Comparison of ENCODE assay signal across 17 cellular contexts in the genomic region with DNA sequence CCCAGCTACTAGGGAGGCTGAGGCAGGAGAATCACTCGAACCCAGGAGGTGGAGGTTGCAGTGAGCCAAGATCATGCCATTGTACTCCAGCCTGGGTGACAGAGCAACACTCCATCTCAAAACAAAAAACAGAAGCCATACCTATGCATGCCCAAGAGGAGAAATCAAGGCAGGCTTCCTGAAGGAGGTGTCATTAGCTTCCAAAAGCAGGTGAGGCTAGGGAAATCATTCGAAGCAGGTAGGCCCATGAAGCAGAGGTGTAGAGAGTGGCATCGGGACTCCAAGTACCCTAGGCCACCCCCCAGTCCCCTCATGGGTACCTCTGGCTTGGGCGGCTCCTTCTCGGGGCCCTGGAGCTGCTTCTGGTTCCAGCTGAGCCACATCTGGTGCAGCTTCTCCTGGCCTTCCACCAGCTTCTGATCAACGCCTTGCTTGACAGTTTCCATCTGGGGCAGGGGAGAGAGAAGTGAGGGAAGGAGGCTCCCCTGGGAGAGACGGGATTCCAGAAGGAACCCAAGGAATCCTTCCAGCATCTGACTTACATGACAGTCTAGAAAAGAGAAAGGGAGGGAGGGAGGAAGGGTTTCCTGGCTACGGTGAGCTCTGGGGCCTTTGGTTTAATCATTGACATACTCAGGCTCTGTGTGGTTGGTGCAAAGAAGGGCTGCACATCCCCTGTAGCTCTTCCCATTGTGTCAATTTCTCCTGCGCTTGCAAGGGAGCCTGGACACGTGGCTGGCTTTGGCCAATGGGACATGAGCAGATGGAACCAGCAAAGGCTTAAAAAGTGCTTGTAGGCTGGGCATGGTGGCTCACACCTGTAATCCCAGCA. TPM values are rescaled to one million over a fixed set of nuclear protein-coding genes. Genes with fewer than 3 reads are reported as not detected.
DNase-seq lines count a peak whose midpoint lies in the region; TF ChIP-seq lines count a peak whose summit lies in the region.
"Had no signal": no experiment of that assay in that cellular context is flagged by ENCODE, and none has a peak within 500 bp of the region (broad histone marks: within the 10 kb centered on the region; RNA-seq: fewer than 3 reads in every experiment).

No MANE protein-coding gene starts in this region.

- no peak overlapping the region for H3K4me2 ChIP-seq in OCI-LY7 (ENCODE audit: low read length)

- no peaks in the 10 kb centered on the region for H3K79me2 ChIP-seq in OCI-LY7 (ENCODE audit: insufficient read depth, low read depth, low read length)

- H3K9me2 ChIP-seq in OCI-LY7 (ENCODE audit: insufficient read depth, low read length), result no peaks in the 10 kb centered on the region

- peak; percentile 55 for DNase-seq in AG08395 (ENCODE audit: low spot score)
- no peak for DNase-seq in OCI-LY7 (ENCODE audit: low spot score)
- DNase-seq in fibroblast of the aortic adventitia (ENCODE audit: low read depth), result peak; percentile 69
- peak; percentile 23 for DNase-seq in mucosa of gallbladder (ENCODE audit: low spot score)
- no peak for DNase-seq in OCI-M2 (lab: John Stamatoyannopoulos, UW; ENCODE audit: unreplicated experiment)
- DNase-seq in NCI-H187 treated with DMSO at 0.1 percent for 48 hours (lab: John Stamatoyannopoulos, UW), result no peak
- no peak for DNase-seq in activated naive CD4-positive, alpha-beta T cell (lab: John Stamatoyannopoulos, UW)
- DNase-seq in NCI-H1694 treated with DMSO at 0.1 percent for 48 hours (lab: John Stamatoyannopoulos, UW), result no peak
- DNase-seq: activated CD8-positive, alpha-beta T cell treated with anti-CD3 and anti-CD28 coated beads, Interleukin-2, amount 10 ng/mL, durations not matched to agents 7 days and 5 days; activated effector memory CD4-positive, alpha-beta T cell treated with Interleukin-2 at 50 U/mL for 16 hours; NCI-H1048; NCI-H2171 treated with DMSO at 0.1 percent for 48 hours; nucleus accumbens; stimulated activated CD4-positive, alpha-beta T cell treated with anti-CD3 and anti-CD28 coated beads, Interleukin-12 subunit alpha, Interleukin-12 subunit beta, amount 100 ng/mL, for 4 hours; substantia nigra had no signal

- peaks cover 89% of the 10 kb centered on the region for H3K36me3 ChIP-seq in OCI-LY7 (ENCODE audit: insufficient read depth, low read length)

- H2AFZ ChIP-seq in OCI-LY7 (ENCODE audit: low read length), result no peak overlapping the region

- peak overlapping the region; percentile 3 for H3K27ac ChIP-seq in OCI-LY7 (ENCODE audit: low read depth, low read length, poor library complexity, severe bottlenecking)

- H3K4me1 ChIP-seq in OCI-LY7 (ENCODE audit: insufficient read depth, low read length, poor library complexity, severe bottlenecking), result peaks cover 38% of the 10 kb centered on the region

- H3K4me3 ChIP-seq in OCI-LY7 (ENCODE audit: low read depth, low read length, poor library complexity, severe bottlenecking) (no peak overlapping the region), fibroblast of the aortic adventitia (ENCODE audit: low read depth, low read length) (no peak overlapping the region)

- BruUV-seq in OCI-LY7 (replicated peaks; lab: Mats Ljungman, UMichigan), result no TSS peak

- CTCF ChIA-PET in OCI-LY7 (lab: Charles Lee; ENCODE audit: unreplicated experiment), result no interaction called here

- intact Hi-C loops in OCI-LY7 (cut with micrococcal nuclease; ENCODE audit: unreplicated experiment), result no loop called here

- no peaks in the 10 kb centered on the region for H3K9me3 ChIP-seq in OCI-LY7 (ENCODE audit: low read length)

- TF ChIP-seq CTCF in OCI-LY7 (conservative IDR thresholded peaks at IDR 0.05; ENCODE audit: low read length) (no peak), fibroblast of the aortic adventitia (IDR thresholded peaks at IDR 0.05; ENCODE audit: insufficient read depth, low read length) (no peak)

- no peaks in the 10 kb centered on the region for H4K20me1 ChIP-seq in OCI-LY7 (ENCODE audit: insufficient read depth, low read length)

- POLR2A ChIA-PET in OCI-LY7 (lab: Charles Lee), result no interaction called here

RNA-seq across cellular contexts. Expression of a gene that starts 13.1 kb away (rescaled TPM):
- 4.9 and 6.8 TPM in 2 replicates for total RNA-seq in OCI-LY7 (2014; rRNA removed; shearing (Covaris generic))
- total RNA-seq in OCI-LY7 (2022) (26.7 and 28.9 TPM in 2 replicates), fibroblast of the aortic adventitia (ENCODE audit: low replicate concordance) (0.65 and 3.2 TPM in 2 replicates), mucosa of gallbladder (26.8 TPM)

RNA-seq across cellular contexts. Expression of a gene that starts 22.9 kb away (rescaled TPM):
- 81.3 and 95.7 TPM in 2 replicates for total RNA-seq in OCI-LY7 (2014; rRNA removed; shearing (Covaris generic))
- total RNA-seq in OCI-LY7 (2022) (115 TPM in 2 replicates), fibroblast of the aortic adventitia (ENCODE audit: low replicate concordance) (88.1 and 227 TPM in 2 replicates), mucosa of gallbladder (60.2 TPM)

RNA-seq across cellular contexts. Expression of a gene that starts 53.0 kb away (rescaled TPM):
- 11.5 and 17.5 TPM in 2 replicates for total RNA-seq in OCI-LY7 (2014; rRNA removed; shearing (Covaris generic))
- total RNA-seq in OCI-LY7 (2022) (14.3 and 15.8 TPM in 2 replicates), fibroblast of the aortic adventitia (ENCODE audit: low replicate concordance) (5.8 and 8.8 TPM in 2 replicates), mucosa of gallbladder (10.0 TPM)

RNA-seq across cellular contexts. Expression of a gene that starts 58.1 kb away (rescaled TPM):
- not detected in 2 replicates for total RNA-seq in OCI-LY7 (2014; rRNA removed; shearing (Covaris generic))
- total RNA-seq in OCI-LY7 (2022), result not detected in 2 replicates
- not detected in 2 replicates for total RNA-seq in fibroblast of the aortic adventitia (ENCODE audit: low replicate concordance)
- 0.52 TPM for total RNA-seq in mucosa of gallbladder
- total RNA-seq: lung microvascular endothelial cell, SK-MEL-5 had no signal

Comparison
In these comparisons a context has a peak if more than half of its experiments do, and no peak if none do; other contexts are left out.
1. DNase-seq: peak in AG08395 (single experiment), fibroblast of the aortic adventitia (single experiment) and mucosa of gallbladder (single experiment); none in OCI-LY7 (single experiment), OCI-M2 (single experiment), NCI-H187 treated with DMSO at 0.1 percent for 48 hours (single experiment), activated naive CD4-positive, alpha-beta T cell (0 of 4) and NCI-H1694 treated with DMSO at 0.1 percent for 48 hours (single experiment).